Comparison of ENCODE assay signal across 1 cellular context in the genomic region with DNA sequence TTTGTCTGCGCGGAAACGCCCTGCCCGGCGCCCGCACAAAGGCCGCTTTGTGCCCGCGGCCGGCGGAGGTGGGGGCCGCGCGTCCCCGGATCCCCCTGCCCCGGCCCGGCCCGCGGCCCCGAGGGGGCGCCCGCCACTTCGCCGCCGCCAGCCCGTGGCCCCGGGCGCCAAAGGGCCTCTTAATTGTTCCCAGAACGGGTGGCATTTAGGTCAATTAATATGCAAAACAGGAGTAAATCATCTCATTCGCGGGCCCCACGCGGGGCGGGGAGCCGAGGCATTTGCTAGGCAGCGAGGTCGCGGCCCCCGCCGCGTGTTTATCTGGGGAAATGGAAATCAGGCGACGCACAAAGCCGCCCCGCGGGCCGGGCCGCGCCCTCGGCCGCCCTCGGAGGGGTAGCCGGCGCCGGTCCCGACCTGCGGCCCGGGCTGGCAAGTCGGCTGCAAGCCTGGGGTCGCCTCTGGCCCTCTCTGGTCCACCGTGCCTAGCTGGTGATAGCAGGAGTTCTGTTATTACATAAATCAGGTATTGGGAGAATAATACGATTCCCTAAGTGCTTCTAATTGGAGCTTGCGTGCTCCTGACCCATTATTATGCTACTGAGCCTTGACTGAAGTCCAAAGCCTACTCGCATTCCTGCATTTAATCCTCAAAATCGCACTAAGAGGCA.
TF ChIP-seq lines count a peak whose summit lies in the region.

No MANE protein-coding gene starts in this region.

TF ChIP-seq in H1, 55 proteins besides CTCF, POLR2A, EP300 and RAD21:
- TF ChIP-seq EZH2 (IDR thresholded peaks at IDR 0.05; ENCODE audit: low read depth, low read length, severe bottlenecking) = peak; percentile 39
- 0 out of 4 replicates have a peak, but pooled peaks of 1 of the 2 experiments have one; percentile 52 for TF ChIP-seq HDAC2 (IDR thresholded peaks at IDR 0.05; ENCODE audit: borderline replicate concordance in 1 of 2, low read depth in 2 of 2, low read length in 2 of 2)
- no peak; the same call in 1 of the 2 replicates for TF ChIP-seq GABPA (IDR thresholded peaks at IDR 0.05; ENCODE audit: borderline replicate concordance, insufficient read depth, low read length)
- no peak for TF ChIP-seq CHD1 (IDR thresholded peaks at IDR 0.05; ENCODE audit: low read depth, low read length)
- TF ChIP-seq TEAD4 (IDR thresholded peaks at IDR 0.05; ENCODE audit: low read depth, low read length) = peak; percentile 80
- TF ChIP-seq BRCA1 (IDR thresholded peaks at IDR 0.05; ENCODE audit: low read depth, low read length) = no peak
- 0 out of 4 replicates have a peak, but pooled peaks of 1 of the 2 experiments have one; percentile 15 for TF ChIP-seq SIN3A (conservative IDR thresholded peaks at IDR 0.05 in 1 of 2, IDR thresholded peaks at IDR 0.05 in 1 of 2; ENCODE audit: low read depth in 1 of 2, low read length in 2 of 2)
- TF ChIP-seq CREB1 (IDR thresholded peaks at IDR 0.05) = no peak
- no peak for TF ChIP-seq GTF2F1 (IDR thresholded peaks at IDR 0.05; ENCODE audit: borderline replicate concordance, low read depth, low read length)
- TF ChIP-seq RNF2 (IDR thresholded peaks at IDR 0.05; ENCODE audit: borderline replicate concordance, low read depth, low read length, missing control alignments, poor library complexity, severe bottlenecking) = no peak
